Comparison of ENCODE assay signal across 17 cellular contexts in genomic region chr1:85174492-85174891, GRCh38.
"Had no signal": no experiment of that assay in that cellular context is flagged by ENCODE, and none has a peak within 500 bp of the region (broad histone marks: within the 10 kb centered on the region; RNA-seq: fewer than 3 reads in every experiment).

No MANE protein-coding gene starts in this region.

- DNase-seq: effector CD4-positive, alpha-beta T cell; endodermal cell; heart left ventricle; hippocampal formation; mammary epithelial cell; mucosa of descending colon; naive thymus-derived CD8-positive, alpha-beta T cell; posterior cingulate gyrus; sigmoid colon; stimulated activated CD4-positive, alpha-beta T cell treated with anti-CD3 and anti-CD28 coated beads, Interleukin-12 subunit alpha, Interleukin-12 subunit beta, amount 100 ng/mL, for 4 hours; stimulated activated naive CD4-positive, alpha-beta T cell treated with Interleukin-2 at 50 U/mL for 16 hours; upper lobe of right lung had no signal

- H3K36me3 ChIP-seq: heart left ventricle, right atrium auricular region, sigmoid colon, tibial nerve, upper lobe of right lung, vagina had no signal

- H3K9me3 Mint-ChIP-seq: endodermal cell; naive thymus-derived CD8-positive, alpha-beta T cell had no signal

- H3K27me3 Mint-ChIP-seq: naive thymus-derived CD8-positive, alpha-beta T cell had no signal

- H3K9me3 ChIP-seq: heart left ventricle, mucosa of descending colon, right atrium auricular region, sigmoid colon, tibial nerve, upper lobe of right lung, vagina had no signal

- H3K27ac Mint-ChIP-seq: endodermal cell had no signal

- ATAC-seq: heart left ventricle; mucosa of descending colon; naive thymus-derived CD8-positive, alpha-beta T cell; upper lobe of right lung had no signal

- H3K27me3 ChIP-seq: heart left ventricle, right atrium auricular region, sigmoid colon, tibial nerve, upper lobe of right lung, vagina had no signal

- H3K4me3 ChIP-seq: coronary artery, heart left ventricle, mucosa of descending colon, right atrium auricular region, sigmoid colon, skin epidermis, tibial nerve, upper lobe of right lung, vagina had no signal

- H3K4me1 ChIP-seq: heart left ventricle, right atrium auricular region, tibial nerve, vagina had no signal

- H3K4me3 Mint-ChIP-seq: endodermal cell; naive thymus-derived CD8-positive, alpha-beta T cell had no signal

- H3K4me1 Mint-ChIP-seq: endodermal cell had no signal

- H3K27ac ChIP-seq: coronary artery, heart left ventricle, right atrium auricular region, sigmoid colon, skin epidermis, tibial nerve, upper lobe of right lung, vagina had no signal
